Comparison of ENCODE assay signal across 17 cellular contexts in genomic region chr11:70389191-70389590, GRCh38. TPM values are rescaled to one million over a fixed set of nuclear protein-coding genes. Genes with fewer than 3 reads are reported as not detected.
"Had no signal": no experiment of that assay in that cellular context is flagged by ENCODE, and none has a peak within 500 bp of the region (broad histone marks: within the 10 kb centered on the region; RNA-seq: fewer than 3 reads in every experiment).

No MANE protein-coding gene starts in this region.

- DNase-seq: activated CD4-positive, alpha-beta T cell treated with anti-CD3 and anti-CD28 coated beads for 1 hour; activated CD8-positive, alpha-beta memory T cell treated with anti-CD3 and anti-CD28 coated beads for 24 hours; activated CD8-positive, alpha-beta memory T cell treated with anti-CD3 and anti-CD28 coated beads, Interleukin-2, amount 50 U/mL, for 48 hours; activated gamma-delta T cell treated with Interleukin-2 at 50 U/mL for 16 hours; activated T-cell treated with anti-CD3 and anti-CD28 coated beads, Interleukin-2, amount 50 U/mL, for 48 hours; cerebellar nuclear complex; effector CD4-positive, alpha-beta T cell; naive thymus-derived CD8-positive, alpha-beta T cell; sigmoid colon; spleen; stimulated activated CD4-positive, alpha-beta T cell treated with anti-CD3 and anti-CD28 coated beads, Interleukin-4, amount 100 ng/mL, for 4 hours; stimulated activated naive B cell treated with anti-CD40 and anti-IgM and Interleukin-4, amounts not matched to agents 10 μg/mL and 1 μg/mL and 100 μg/mL, for 72 hours had no signal

- H3K4me3 Mint-ChIP-seq: naive thymus-derived CD8-positive, alpha-beta T cell; stimulated activated naive B cell treated with anti-CD40 and anti-IgM and Interleukin-4, amounts not matched to agents 10 μg/mL and 1 μg/mL and 100 μg/mL, for 72 hours had no signal

- H3K36me3 ChIP-seq: adrenal gland, thoracic aorta had no signal

- H3K27me3 ChIP-seq: adrenal gland, sigmoid colon had no signal

- H2AFZ ChIP-seq: parathyroid adenoma had no signal

- H3K27ac Mint-ChIP-seq: activated naive CD4-positive, alpha-beta T cell treated with anti-CD3 and anti-CD28 coated beads, Interleukin-2, amount 50 U/mL, for 72 hours; stimulated activated naive B cell treated with anti-CD40 and anti-IgM and Interleukin-4, amounts not matched to agents 10 μg/mL and 1 μg/mL and 100 μg/mL, for 72 hours had no signal

- ATAC-seq: activated naive CD4-positive, alpha-beta T cell treated with anti-CD3 and anti-CD28 coated beads, Interleukin-2, amount 50 U/mL, for 72 hours; naive thymus-derived CD8-positive, alpha-beta T cell; stimulated activated naive B cell treated with anti-CD40 and anti-IgM and Interleukin-4, amounts not matched to agents 10 μg/mL and 1 μg/mL and 100 μg/mL, for 72 hours had no signal

- H3K4me1 Mint-ChIP-seq: stimulated activated naive B cell treated with anti-CD40 and anti-IgM and Interleukin-4, amounts not matched to agents 10 μg/mL and 1 μg/mL and 100 μg/mL, for 72 hours had no signal

- H3K4me3 ChIP-seq: adrenal gland, sigmoid colon, spleen, thoracic aorta had no signal

- H3K9me3 ChIP-seq: adrenal gland, neutrophil, sigmoid colon, spleen, thoracic aorta had no signal

- H3K9me3 Mint-ChIP-seq: stimulated activated naive B cell treated with anti-CD40 and anti-IgM and Interleukin-4, amounts not matched to agents 10 μg/mL and 1 μg/mL and 100 μg/mL, for 72 hours had no signal

- H3K4me1 ChIP-seq: parathyroid adenoma, spleen had no signal

- H3K27ac ChIP-seq: adrenal gland, neutrophil, parathyroid adenoma, sigmoid colon, spleen, thoracic aorta had no signal

- H3K79me2 ChIP-seq: parathyroid adenoma had no signal

- H3K9ac ChIP-seq: parathyroid adenoma had no signal

RNA-seq across cellular contexts. Expression of gene CTTN, which starts 9.1 kb away (rescaled TPM):
- polyA plus RNA-seq: naive thymus-derived CD8-positive, alpha-beta T cell had no signal
